ENCODE assay signal across 9 cellular contexts in genomic region chr3:24496529-24497482, GRCh38. TPM values are rescaled to one million over a fixed set of nuclear protein-coding genes. Genes with fewer than 3 reads are reported as not detected.
A peak's percentile ranks its signal among the peaks of the same experiment; 100 is the strongest.
DNase-seq lines count a peak whose midpoint lies in the region; ATAC-seq and TF ChIP-seq lines count a peak whose summit lies in the region.
"Had no signal": no experiment of that assay in that cellular context is flagged by ENCODE, and none has a peak within 500 bp of the region (broad histone marks: within the 10 kb centered on the region; RNA-seq: fewer than 3 reads in every experiment).

No MANE protein-coding gene starts in this region.

- peak; percentile 66 for TF ChIP-seq CTCF in progenitor cell of endocrine pancreas (IDR thresholded peaks at IDR 0.05; ENCODE audit: unreplicated experiment)

- H3K27ac Mint-ChIP-seq in progenitor cell of endocrine pancreas: no peak overlapping the region

- H3K36me3 Mint-ChIP-seq in progenitor cell of endocrine pancreas (ENCODE audit: insufficient read depth): no peaks in the 10 kb centered on the region

- DNase-seq in RPMI8226 (peak; percentile 48), glomerular visceral epithelial cell (ENCODE audit: extremely low spot score) (peak; percentile 86), progenitor cell of endocrine pancreas (ENCODE audit: low spot score, unreplicated experiment) (peak; percentile 49), KBM-7 (no peak)
- no peak for DNase-seq in central memory CD4-positive, alpha-beta T cell
- DNase-seq in activated effector memory CD4-positive, alpha-beta T cell treated with Interleukin-2 at 50 U/mL for 16 hours: no peak

- H3K4me3 Mint-ChIP-seq in progenitor cell of endocrine pancreas (ENCODE audit: low read depth): peak overlapping the region; percentile 94

- no peaks in the 10 kb centered on the region for H3K9me3 Mint-ChIP-seq in progenitor cell of endocrine pancreas (ENCODE audit: low read depth)

- peak; percentile 40 for ATAC-seq in GM21526 (IDR thresholded peaks at IDR 0.05; ENCODE audit: low FRiP score, unreplicated experiment)
- no peak for ATAC-seq in GM19328 (IDR thresholded peaks at IDR 0.05; ENCODE audit: unreplicated experiment)

- peaks cover 15% of the 10 kb centered on the region for H3K4me1 Mint-ChIP-seq in progenitor cell of endocrine pancreas (ENCODE audit: low read depth)

- in situ Hi-C loops in KBM-7 (cut with MboI; ENCODE audit: low pct_unique_long_range_greater_than_20kb, low sequenced_read_pairs): no loop called here

- H3K27me3 Mint-ChIP-seq in progenitor cell of endocrine pancreas: peaks cover 21% of the 10 kb centered on the region

RNA-seq across cellular contexts. Expression of gene THRB, which starts 2.2 kb away (rescaled TPM):
- 19.7 and 28.4 TPM in 2 replicates for total RNA-seq in progenitor cell of endocrine pancreas
- total RNA-seq: T-helper 1 cell treated with Interleukin-12 subunit alpha and Interleukin-12 subunit beta and Interleukin-4 antibody, amounts not matched to agents 30 ng/mL and 1 ng/mL, for 36 hours had no signal

Comparison
In these comparisons a context has a peak if more than half of its experiments do, and no peak if none do; other contexts are left out.
1. DNase-seq: peak in RPMI8226 (single experiment), glomerular visceral epithelial cell (single experiment) and progenitor cell of endocrine pancreas (single experiment); none in central memory CD4-positive, alpha-beta T cell (single experiment), activated effector memory CD4-positive, alpha-beta T cell treated with Interleukin-2 at 50 U/mL for 16 hours (single experiment) and KBM-7 (single experiment).